25 cellular contexts compared by ENCODE assay signal in the genomic region with DNA sequence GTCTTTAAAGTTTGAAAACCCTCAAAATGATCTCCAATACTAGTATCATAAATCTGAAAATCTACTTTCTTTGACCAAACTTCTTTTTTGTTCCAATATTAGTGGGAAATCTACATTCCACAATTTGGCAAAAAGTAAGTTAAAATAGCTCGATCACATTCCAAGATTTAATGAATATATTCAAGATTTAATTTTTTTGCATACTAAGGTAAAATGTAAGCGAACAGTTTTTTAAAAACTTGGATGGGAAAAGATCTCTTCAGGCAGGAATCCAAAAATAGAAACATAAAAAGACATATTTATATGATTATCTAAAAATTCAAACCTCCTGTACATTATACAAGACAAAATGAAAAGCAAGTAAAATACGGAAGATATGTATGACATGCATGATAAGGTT.
"Had no signal": no experiment of that assay in that cellular context is flagged by ENCODE, and none has a peak within 500 bp of the region (broad histone marks: within the 10 kb centered on the region; RNA-seq: fewer than 3 reads in every experiment).

No MANE protein-coding gene starts in this region.

- H3K27ac Mint-ChIP-seq: nephron, progenitor cell of endocrine pancreas had no signal

- ATAC-seq: esophagus mucosa, heart left ventricle, left colon, left ventricle myocardium superior, mucosa of descending colon, pancreas, sciatic nerve had no signal

- H3K4me3 ChIP-seq: dorsolateral prefrontal cortex, heart left ventricle, mucosa of descending colon, pancreas, spleen, stomach, thoracic aorta, transverse colon had no signal

- H3K9me3 ChIP-seq: heart left ventricle, mucosa of descending colon, pancreas, spleen, stomach, thoracic aorta, transverse colon had no signal

- H3K9me3 Mint-ChIP-seq: nephron had no signal

- DNase-seq: cortex of kidney; dorsolateral prefrontal cortex; effector CD8-positive, alpha-beta T cell; heart left ventricle; hippocampal formation; left colon; left ventricle myocardium superior; mucosa of descending colon; occipital lobe; pancreas; spleen; stimulated activated CD4-positive, alpha-beta T cell treated with anti-CD3 and anti-CD28 coated beads, Interleukin-15, amount 100 ng/mL, for 24 hours; stimulated activated CD4-positive, alpha-beta T cell treated with anti-CD3 and anti-CD28 coated beads, Interleukin-1b, Interleukin-23, amount 100 ng/mL, for 48 hours; stimulated activated CD4-positive, alpha-beta T cell treated with anti-CD3 and anti-CD28 coated beads, Interleukin-4, amount 100 ng/mL, for 4 hours; stimulated activated naive CD4-positive, alpha-beta T cell; stomach; substantia nigra; transverse colon had no signal

- H3K27ac ChIP-seq: dorsolateral prefrontal cortex, heart left ventricle, pancreas, spleen, stomach, thoracic aorta, transverse colon had no signal

- H3K27me3 ChIP-seq: dorsolateral prefrontal cortex, heart left ventricle, pancreas, spleen, stomach, transverse colon had no signal

- H3K27me3 Mint-ChIP-seq: progenitor cell of endocrine pancreas had no signal

- H3K4me3 Mint-ChIP-seq: nephron had no signal

- FAIRE-seq: endometrium, frontal cortex, pancreas had no signal

- H3K36me3 ChIP-seq: heart left ventricle, pancreas, stomach, thoracic aorta, transverse colon had no signal
